In genomic region chr15:89361451-89362202, GRCh38 we compare ENCODE assay signal across 8 cellular contexts. TPM values are rescaled to one million over a fixed set of nuclear protein-coding genes. Genes with fewer than 3 reads are reported as not detected.
DNase-seq lines count a peak whose midpoint lies in the region; ATAC-seq and TF ChIP-seq lines count a peak whose summit lies in the region.

No MANE protein-coding gene starts in this region.

- H3K9ac ChIP-seq in DND-41 (ENCODE audit: low read depth, low read length): no peak overlapping the region

- H3K27me3 ChIP-seq in DND-41 (ENCODE audit: insufficient read depth, low read length, poor library complexity): peaks cover 9% of the 10 kb centered on the region

- no peak overlapping the region for H3K4me2 ChIP-seq in DND-41 (ENCODE audit: insufficient read depth, low read length)

- H2AFZ ChIP-seq in DND-41 (ENCODE audit: low read depth, low read length): no peak overlapping the region

- H4K20me1 ChIP-seq in DND-41 (ENCODE audit: insufficient read depth, low read length): 0 out of 2 replicates have a peak, but pooled peaks cover 1% of the 10 kb centered on the region

- no peaks in the 10 kb centered on the region for H3K36me3 ChIP-seq in DND-41 (ENCODE audit: insufficient read depth, low read length)

- no peaks in the 10 kb centered on the region for H3K79me2 ChIP-seq in DND-41 (ENCODE audit: insufficient read depth, low read length)

- H3K27ac ChIP-seq in DND-41 (ENCODE audit: low read length): no peak overlapping the region

- TF ChIP-seq CTCF in DND-41 (IDR thresholded peaks at IDR 0.05; ENCODE audit: borderline replicate concordance, extremely low read depth, low read length, poor library complexity, severe bottlenecking): no peak
- TF ChIP-seq CTCF in cardiac fibroblast (IDR thresholded peaks at IDR 0.05; ENCODE audit: low read depth, low read length): no peak

- H3K4me3 ChIP-seq in DND-41 (ENCODE audit: low read depth in 1 of 2, low read length in 2 of 2): no peak overlapping the region
- H3K4me3 ChIP-seq in cardiac fibroblast (replicated peaks in 1 of 2; ENCODE audit: low read depth in 2 of 2, low read length in 2 of 2): no peak overlapping the region

- ATAC-seq in DND-41 (ENCODE audit: insufficient read depth, low read depth) (peak; percentile 62; the same call in 2 of the 3 replicates), HG03432 (IDR thresholded peaks at IDR 0.05; ENCODE audit: unreplicated experiment) (no peak), HG03457 (IDR thresholded peaks at IDR 0.05; ENCODE audit: unreplicated experiment) (no peak)
- peak; percentile 35 to 36 for ATAC-seq in activated CD4-positive, CD25-positive, alpha-beta regulatory T cell treated with anti-CD3 and anti-CD28 coated beads, Interleukin-2, amount 50 U/mL, for 24 hours

- H3K9me3 ChIP-seq in DND-41 (ENCODE audit: insufficient read depth, low read length, severe bottlenecking): no peaks in the 10 kb centered on the region

- H3K4me1 ChIP-seq in DND-41 (ENCODE audit: insufficient read depth, low read length): peaks cover 11% of the 10 kb centered on the region

- DNase-seq in DND-41 (peak; percentile 52), MV-4-11 (lab: John Stamatoyannopoulos, UW) (peak; percentile 47), cardiac fibroblast (ENCODE audit: low read depth in 2 of 2) (peak; percentile 62 to 70), lung microvascular endothelial cell (ENCODE audit: low read depth in 2 of 2) (peak; percentile 72 to 78)
- DNase-seq in stimulated activated CD8-positive, alpha-beta memory T cell treated with anti-CD3 and anti-CD28 coated beads, Interleukin-4, amount 100 ng/mL, for 24 hours (ENCODE audit: low read depth): peak; percentile 44

RNA-seq across cellular contexts. Expression of gene POLG, which starts 27.0 kb away (rescaled TPM):
- 42.3 and 63.7 TPM in 2 replicates for total RNA-seq in lung microvascular endothelial cell

Comparison
In these comparisons a context has a peak if more than half of its experiments do, and no peak if none do; other contexts are left out.
1. ATAC-seq: peak in DND-41 (single experiment) and activated CD4-positive, CD25-positive, alpha-beta regulatory T cell treated with anti-CD3 and anti-CD28 coated beads, Interleukin-2, amount 50 U/mL, for 24 hours (2 of 2); none in HG03432 (single experiment) and HG03457 (single experiment).
2. Peak in every context shown above with its lines, with median percentiles within 50 percentile points of each other: DNase-seq.